ENCODE assay signal across 12 cellular contexts in the genomic region with DNA sequence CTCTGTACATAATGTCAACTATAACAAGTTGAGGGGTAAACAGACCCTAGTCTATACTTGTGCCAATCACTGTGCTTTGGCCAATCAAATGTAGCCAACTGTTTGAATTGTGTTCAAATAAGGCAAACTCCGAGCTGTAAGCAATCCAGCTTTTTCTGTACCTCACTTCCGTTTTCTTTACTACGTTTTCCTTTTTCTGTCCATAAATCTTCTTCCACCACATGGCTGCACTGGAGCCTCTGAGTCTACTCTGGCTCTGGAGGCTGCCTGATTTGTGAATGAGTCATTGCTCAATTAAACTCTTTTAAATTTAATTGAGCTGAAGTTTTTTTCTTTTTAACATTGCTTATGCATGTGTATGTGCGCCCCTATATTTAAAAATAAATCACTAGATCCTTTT. TPM values are rescaled to one million over a fixed set of nuclear protein-coding genes. Genes with fewer than 3 reads are reported as not detected.
DNase-seq lines count a peak whose midpoint lies in the region; ATAC-seq, FAIRE-seq and TF ChIP-seq lines count a peak whose summit lies in the region.
"Had no signal": no experiment of that assay in that cellular context is flagged by ENCODE, and none has a peak within 500 bp of the region (broad histone marks: within the 10 kb centered on the region; RNA-seq: fewer than 3 reads in every experiment).

No MANE protein-coding gene starts in this region.

- H3K9me3 ChIP-seq in liver (ENCODE audit: control insufficient read depth in 4 of 4, low read length in 3 of 4) (no peaks in the 10 kb centered on the region), HepG2 (ENCODE audit: low read length) (no peaks in the 10 kb centered on the region), right lobe of liver (no peaks in the 10 kb centered on the region), aorta (ENCODE audit: control insufficient read depth, low read length) (no peaks in the 10 kb centered on the region), endodermal cell (ENCODE audit: control insufficient read depth, low read length) (no peaks in the 10 kb centered on the region)

- POLR2A ChIA-PET in HepG2 (lab: Yijun Ruan, JAX): no interaction called here

- H3K27me3 Mint-ChIP-seq in endodermal cell (ENCODE audit: insufficient read depth) (no peaks in the 10 kb centered on the region), progenitor cell of endocrine pancreas (no peaks in the 10 kb centered on the region)

- H3K4me3 Mint-ChIP-seq in endodermal cell: no peak overlapping the region
- H3K4me3 Mint-ChIP-seq in progenitor cell of endocrine pancreas (ENCODE audit: low read depth): no peak overlapping the region
- H3K4me3 Mint-ChIP-seq: activated naive CD4-positive, alpha-beta T cell treated with anti-CD3 and anti-CD28 coated beads, Interleukin-2, amount 10 ng/mL, durations not matched to agents 7 days and 5 days had no signal

- TF ChIP-seq EP300 in HepG2 (IDR thresholded peaks at IDR 0.05; ENCODE audit: low read depth in 2 of 2, low read length in 2 of 2): no peak
- TF ChIP-seq EP300 in HepG2 (CRISPR knock-in tag; IDR thresholded peaks at IDR 0.05; ENCODE audit: borderline replicate concordance): no peak

- TF ChIP-seq CTCF in liver (IDR thresholded peaks at IDR 0.05; ENCODE audit: low read depth, low read length, missing input control) (no peak), HepG2 (CRISPR knock-in tag; IDR thresholded peaks at IDR 0.05) (no peak), right lobe of liver (IDR thresholded peaks at IDR 0.05) (no peak), endodermal cell (conservative IDR thresholded peaks at IDR 0.05) (no peak), progenitor cell of endocrine pancreas (IDR thresholded peaks at IDR 0.05; ENCODE audit: unreplicated experiment) (no peak)

- peak overlapping the region; percentile 33 to 64 for H3K27ac ChIP-seq in liver (ENCODE audit: low read depth in 1 of 2, low read length in 2 of 2)
- H3K27ac ChIP-seq in HepG2 (ENCODE audit: extremely low read length, insufficient read depth, low read length): no peak overlapping the region
- H3K27ac ChIP-seq in right lobe of liver: peak overlapping the region; percentile 13 to 76 (median 52)
- H3K27ac ChIP-seq in aorta (ENCODE audit: low read depth in 1 of 2, low read length in 2 of 2): no peak overlapping the region
- H3K27ac ChIP-seq in endodermal cell (ENCODE audit: low read depth, low read length): no peak overlapping the region

- H4K20me1 ChIP-seq in HepG2 (ENCODE audit: insufficient read depth, low read length): no peaks in the 10 kb centered on the region

- in situ Hi-C loops in HepG2 (cut with HindIII; ENCODE audit: extremely low pct_ligation_motif_present, low pct_unique_long_range_greater_than_20kb): no loop called here

- CTCF ChIA-PET in HepG2 (lab: Yijun Ruan, JAX; ENCODE audit: low intra/inter-chr PET ratio, low total read pairs): no interaction called here

- H3K9ac ChIP-seq in liver (ENCODE audit: low read depth in 1 of 2, low read length in 2 of 2) (no peak overlapping the region), HepG2 (ENCODE audit: insufficient read depth, low read depth, low read length) (no peak overlapping the region), endodermal cell (ENCODE audit: extremely low read depth, low read length, poor library complexity, severe bottlenecking) (no peak overlapping the region)

- ATAC-seq in HepG2 (no peak), right lobe of liver (peak; percentile 33 to 58 (median 46)), aorta (ENCODE audit: low FRiP score) (peak; percentile 39), HG02610 (IDR thresholded peaks at IDR 0.05; ENCODE audit: unreplicated experiment) (no peak)

- TF ChIP-seq RAD21 in liver (IDR thresholded peaks at IDR 0.05): no peak
- no peak for TF ChIP-seq RAD21 in HepG2 (CRISPR knock-in tag; IDR thresholded peaks at IDR 0.05)

- H3K4me3 ChIP-seq in liver (ENCODE audit: low read depth in 1 of 3, low read length in 3 of 3) (no peak overlapping the region), HepG2 (replicated peaks in 1 of 3; ENCODE audit: insufficient read depth in 1 of 3, low read depth in 2 of 3, low read length in 3 of 3) (no peak overlapping the region), right lobe of liver (no peak overlapping the region), aorta (ENCODE audit: low read length in 2 of 2) (no peak overlapping the region), endodermal cell (ENCODE audit: low read length) (no peak overlapping the region)

- H3K27ac Mint-ChIP-seq in endodermal cell (no peak overlapping the region), progenitor cell of endocrine pancreas (no peak overlapping the region)
- H3K27ac Mint-ChIP-seq: activated naive CD4-positive, alpha-beta T cell treated with anti-CD3 and anti-CD28 coated beads, Interleukin-2, amount 10 ng/mL, durations not matched to agents 7 days and 5 days had no signal

- H3K79me2 ChIP-seq in HepG2 (ENCODE audit: insufficient read depth, low read length): no peaks in the 10 kb centered on the region

- no peak for FAIRE-seq in HepG2 (lab: Jason Lieb, UNC)

- intact Hi-C loops in HepG2 (cut with micrococcal nuclease; ENCODE audit: unreplicated experiment) (no loop called here), right lobe of liver (cut with DNase I) (no loop called here), aorta (cut with DNase I) (no loop called here)

- H3K27me3 ChIP-seq in liver (ENCODE audit: control insufficient read depth in 4 of 4, insufficient read depth in 4 of 4, low read length in 3 of 4): no peaks in the 10 kb centered on the region
- peaks cover 2 to 4% of the 10 kb centered on the region in 2 experiments; a peak in 1 of 5 replicates for H3K27me3 ChIP-seq in HepG2 (ENCODE audit: control insufficient read depth in 1 of 2, insufficient read depth in 2 of 2, low read length in 2 of 2)
- no peaks in the 10 kb centered on the region for H3K27me3 ChIP-seq in right lobe of liver
- no peaks in the 10 kb centered on the region for H3K27me3 ChIP-seq in aorta (ENCODE audit: control insufficient read depth in 1 of 2, insufficient read depth in 2 of 2, low read length in 1 of 2)
- no peaks in the 10 kb centered on the region for H3K27me3 ChIP-seq in endodermal cell (ENCODE audit: control insufficient read depth, insufficient read depth, low read length, poor library complexity, severe bottlenecking)

- 73% methylated on average over 4 of the region's 4 CpGs for WGBS in liver
- 5% methylated on average over 4 of the region's 4 CpGs for WGBS in HepG2 (ENCODE audit: low lambda C conversion rate)
- WGBS in right lobe of liver (ENCODE audit: insufficient coverage, low coverage, low lambda C conversion rate, missing lambda C conversion rate): 27% methylated on average over 4 of the region's 4 CpGs
- WGBS in aorta, 2 donors: 10 to 15% methylated on average over 4 of the region's 4 CpGs
- WGBS in endodermal cell (ENCODE audit: insufficient coverage in 1 of 2, insufficient read length in 1 of 2), 2 experiments: 89 to 95% methylated on average over 2 to 4 of the region's 4 CpGs

- H3K4me1 ChIP-seq in liver (ENCODE audit: control insufficient read depth in 4 of 4, insufficient read depth in 4 of 4, low read length in 3 of 4) (no peaks in the 10 kb centered on the region), HepG2 (ENCODE audit: insufficient read depth, low read length) (no peaks in the 10 kb centered on the region), right lobe of liver (no peaks in the 10 kb centered on the region), aorta (ENCODE audit: control insufficient read depth in 1 of 2, insufficient read depth in 2 of 2, low read length in 2 of 2) (no peaks in the 10 kb centered on the region), endodermal cell (ENCODE audit: control insufficient read depth, insufficient read depth, low read length) (no peaks in the 10 kb centered on the region)

- no peak overlapping the region for H2AFZ ChIP-seq in HepG2 (ENCODE audit: low read length)

- H3K36me3 Mint-ChIP-seq in endodermal cell (ENCODE audit: low read depth): no peaks in the 10 kb centered on the region
- no peaks in the 10 kb centered on the region for H3K36me3 Mint-ChIP-seq in progenitor cell of endocrine pancreas (ENCODE audit: insufficient read depth)
- H3K36me3 Mint-ChIP-seq: activated naive CD4-positive, alpha-beta T cell treated with anti-CD3 and anti-CD28 coated beads, Interleukin-2, amount 10 ng/mL, durations not matched to agents 7 days and 5 days had no signal

- DNase-seq in HepG2 (ENCODE audit: low spot score): no peak
- peak; percentile 74 for DNase-seq in amniotic epithelial cell (ENCODE audit: low read depth)
- no peak for DNase-seq in right lobe of liver
- no peak for DNase-seq in aorta
- no peak for DNase-seq in endodermal cell
- no peak for DNase-seq in progenitor cell of endocrine pancreas (ENCODE audit: low spot score, unreplicated experiment)
- DNase-seq: activated naive CD4-positive, alpha-beta T cell treated with anti-CD3 and anti-CD28 coated beads, Interleukin-2, amount 10 ng/mL, durations not matched to agents 7 days and 5 days; erythroblast; stimulated activated CD4-positive, alpha-beta T cell treated with anti-CD3 and anti-CD28 coated beads, Interleukin-2, amount 100 ng/mL, for 48 hours had no signal

- no peak overlapping the region for H3K4me2 ChIP-seq in HepG2 (ENCODE audit: low read depth, low read length)

- no peaks in the 10 kb centered on the region for H3K36me3 ChIP-seq in liver (ENCODE audit: control insufficient read depth in 4 of 4, insufficient read depth in 3 of 4, low read depth in 1 of 4, low read length in 3 of 4)
- H3K36me3 ChIP-seq in HepG2 (replicated peaks in 1 of 2; ENCODE audit: control insufficient read depth in 1 of 2, insufficient read depth in 2 of 2, low read length in 2 of 2): no peaks in the 10 kb centered on the region
- no peaks in the 10 kb centered on the region for H3K36me3 ChIP-seq in right lobe of liver
- H3K36me3 ChIP-seq in aorta (ENCODE audit: control insufficient read depth in 1 of 2, insufficient read depth in 2 of 2, low read length in 1 of 2): no peaks in the 10 kb centered on the region
- no peaks in the 10 kb centered on the region for H3K36me3 ChIP-seq in endodermal cell (ENCODE audit: control insufficient read depth, insufficient read depth, low read length)

- H3K4me1 Mint-ChIP-seq in endodermal cell (peaks cover 3% of the 10 kb centered on the region), progenitor cell of endocrine pancreas (ENCODE audit: low read depth) (peaks cover 9% of the 10 kb centered on the region)

- no peaks in the 10 kb centered on the region for H3K9me3 Mint-ChIP-seq in endodermal cell
- no peaks in the 10 kb centered on the region for H3K9me3 Mint-ChIP-seq in progenitor cell of endocrine pancreas (ENCODE audit: low read depth)
- H3K9me3 Mint-ChIP-seq: activated naive CD4-positive, alpha-beta T cell treated with anti-CD3 and anti-CD28 coated beads, Interleukin-2, amount 10 ng/mL, durations not matched to agents 7 days and 5 days had no signal

- no TSS peak for BruUV-seq in HepG2 (replicated peaks; lab: Mats Ljungman, UMichigan)

- TF ChIP-seq POLR2A in HepG2 (IDR thresholded peaks at IDR 0.05; ENCODE audit: insufficient read depth in 1 of 2, low read depth in 2 of 2, low read length in 2 of 2) (no peak), right lobe of liver (IDR thresholded peaks at IDR 0.05) (no peak)

RNA-seq across cellular contexts. Expression of a gene that starts 29.7 kb away (rescaled TPM):
- total RNA-seq in liver (1 to 10 TPM in 1 of 2 donors, under 1 TPM in 1; 0.09 to 2.1 TPM), HepG2 (2016; rRNA removed; fragmentation: Illumina TruSeq; extraction: Trizol) (not detected in 2 replicates), right lobe of liver (1 to 10 TPM in 2 of 6 experiments, under 1 TPM in 4; 0.49 to 2.5 (median 0.71) TPM), aorta (10 to 100 TPM in 1 of 2 donors, 1 to 10 TPM in 1; 7.0 to 12.9 TPM), endodermal cell (not detected), progenitor cell of endocrine pancreas (not detected in 2 replicates)
- polyA plus RNA-seq in liver (1 to 10 TPM; 1.1 to 1.2 TPM), HepG2 (2011; rRNA removed) (not detected in 2 replicates), aorta (under 1 TPM in 1 of 2 donors, not detected in 1; 0.51 TPM)
- total RNA-seq in HepG2 (2016; cell fraction: cytosol; rRNA removed; fragmentation: Illumina TruSeq; extraction: Trizol; ENCODE audit: low read depth): not detected in 2 replicates
- not detected in 2 replicates for total RNA-seq in HepG2 (2016; cell fraction: insoluble cytoplasmic fraction; rRNA removed; fragmentation: Illumina TruSeq; extraction: Trizol)
- not detected in 2 replicates for total RNA-seq in HepG2 (2016; cell fraction: membrane; rRNA removed; fragmentation: Illumina TruSeq; extraction: Trizol)
- total RNA-seq in HepG2 (2016; cell fraction: nucleus; rRNA removed; fragmentation: Illumina TruSeq; extraction: Trizol): not detected in 2 replicates
- polyA plus RNA-seq in HepG2 (2011; cell fraction: cytosol; rRNA removed): not detected in 2 replicates
- polyA plus RNA-seq in HepG2 (2011; cell fraction: nucleus; rRNA removed): not detected in 2 replicates
- not detected in 2 replicates for polyA plus RNA-seq in HepG2 (2012)
- polyA plus RNA-seq in HepG2 (2016; cell fraction: cytosol; fragmentation: Illumina TruSeq; extraction: Trizol; ENCODE audit: low read depth): not detected in 2 replicates
- polyA plus RNA-seq in HepG2 (2016; cell fraction: insoluble cytoplasmic fraction; fragmentation: Illumina TruSeq; extraction: Trizol; ENCODE audit: low read depth): not detected in 2 replicates
- polyA plus RNA-seq in HepG2 (2016; cell fraction: membrane; fragmentation: Illumina TruSeq; extraction: Trizol; ENCODE audit: low read depth): not detected in 2 replicates
- not detected in 2 replicates for polyA plus RNA-seq in HepG2 (2016; cell fraction: nucleus; fragmentation: Illumina TruSeq; extraction: Trizol; ENCODE audit: insufficient read depth, low read depth)
- not detected in 2 replicates for polyA minus RNA-seq in HepG2 (2011; rRNA and poly(A)+ RNA removed; ENCODE audit: low replicate concordance)
- polyA minus RNA-seq in HepG2 (2011; cell fraction: cytosol; rRNA and poly(A)+ RNA removed): not detected in 2 replicates
- polyA minus RNA-seq in HepG2 (2011; cell fraction: nucleus; rRNA and poly(A)+ RNA removed): not detected in 2 replicates
- 0.18 TPM for polyA plus RNA-seq in endodermal cell (2013, experiment 1 of 2)
- 0.08 TPM for polyA plus RNA-seq in endodermal cell (2013, experiment 2 of 2)
- polyA plus RNA-seq: AG04450 had no signal

RNA-seq across cellular contexts. Expression of a gene that starts 38.6 kb away (rescaled TPM):
- under 1 TPM in 1 of 2 donors, not detected in 1; 0.14 TPM for total RNA-seq in liver
- polyA plus RNA-seq in liver: under 1 TPM in 1 of 2 donors, not detected in 1; 0.03 TPM
- total RNA-seq in HepG2 (2016; rRNA removed; fragmentation: Illumina TruSeq; extraction: Trizol): not detected in 2 replicates
- not detected in 2 replicates for total RNA-seq in HepG2 (2016; cell fraction: cytosol; rRNA removed; fragmentation: Illumina TruSeq; extraction: Trizol; ENCODE audit: low read depth)
- not detected in 2 replicates for total RNA-seq in HepG2 (2016; cell fraction: insoluble cytoplasmic fraction; rRNA removed; fragmentation: Illumina TruSeq; extraction: Trizol)
- total RNA-seq in HepG2 (2016; cell fraction: membrane; rRNA removed; fragmentation: Illumina TruSeq; extraction: Trizol): not detected in 2 replicates
- total RNA-seq in HepG2 (2016; cell fraction: nucleus; rRNA removed; fragmentation: Illumina TruSeq; extraction: Trizol): not detected in 2 replicates
- not detected in 2 replicates for polyA plus RNA-seq in HepG2 (2011; rRNA removed)
- not detected in 2 replicates for polyA plus RNA-seq in HepG2 (2011; cell fraction: cytosol; rRNA removed)
- polyA plus RNA-seq in HepG2 (2011; cell fraction: nucleus; rRNA removed): not detected in 2 replicates
- polyA plus RNA-seq in HepG2 (2012): not detected in 2 replicates
- not detected in 2 replicates for polyA plus RNA-seq in HepG2 (2016; cell fraction: cytosol; fragmentation: Illumina TruSeq; extraction: Trizol; ENCODE audit: low read depth)
- polyA plus RNA-seq in HepG2 (2016; cell fraction: insoluble cytoplasmic fraction; fragmentation: Illumina TruSeq; extraction: Trizol; ENCODE audit: low read depth): not detected in 2 replicates
- polyA plus RNA-seq in HepG2 (2016; cell fraction: membrane; fragmentation: Illumina TruSeq; extraction: Trizol; ENCODE audit: low read depth): not detected in 2 replicates
- polyA plus RNA-seq in HepG2 (2016; cell fraction: nucleus; fragmentation: Illumina TruSeq; extraction: Trizol; ENCODE audit: insufficient read depth, low read depth): not detected in 2 replicates
- polyA minus RNA-seq in HepG2 (2011; rRNA and poly(A)+ RNA removed; ENCODE audit: low replicate concordance): not detected in 2 replicates
- polyA minus RNA-seq in HepG2 (2011; cell fraction: cytosol; rRNA and poly(A)+ RNA removed): not detected in 2 replicates
- polyA minus RNA-seq in HepG2 (2011; cell fraction: nucleus; rRNA and poly(A)+ RNA removed): not detected in 2 replicates
- not detected for total RNA-seq in right lobe of liver
- total RNA-seq in aorta: under 1 TPM; 0.26 to 0.42 TPM
- not detected for polyA plus RNA-seq in aorta
- total RNA-seq in endodermal cell: not detected
- polyA plus RNA-seq in endodermal cell (2013, experiment 1 of 2): not detected
- not detected for polyA plus RNA-seq in endodermal cell (2013, experiment 2 of 2)
- not detected in 2 replicates for total RNA-seq in progenitor cell of endocrine pancreas
- polyA plus RNA-seq: AG04450 had no signal

RNA-seq across cellular contexts. Expression of a gene that starts 58.7 kb away (rescaled TPM):
- under 1 TPM; 0.17 to 0.23 TPM for total RNA-seq in liver
- polyA plus RNA-seq in liver: under 1 TPM; 0.16 to 0.24 TPM
- total RNA-seq in HepG2 (2016; rRNA removed; fragmentation: Illumina TruSeq; extraction: Trizol): not detected in 2 replicates
- not detected in 2 replicates for total RNA-seq in HepG2 (2016; cell fraction: cytosol; rRNA removed; fragmentation: Illumina TruSeq; extraction: Trizol; ENCODE audit: low read depth)
- total RNA-seq in HepG2 (2016; cell fraction: insoluble cytoplasmic fraction; rRNA removed; fragmentation: Illumina TruSeq; extraction: Trizol): not detected in 2 replicates
- total RNA-seq in HepG2 (2016; cell fraction: membrane; rRNA removed; fragmentation: Illumina TruSeq; extraction: Trizol): not detected in 2 replicates
- not detected in 2 replicates for total RNA-seq in HepG2 (2016; cell fraction: nucleus; rRNA removed; fragmentation: Illumina TruSeq; extraction: Trizol)
- polyA plus RNA-seq in HepG2 (2011; rRNA removed): not detected in 2 replicates
- polyA plus RNA-seq in HepG2 (2011; cell fraction: cytosol; rRNA removed): not detected in 2 replicates
- not detected in 2 replicates for polyA plus RNA-seq in HepG2 (2011; cell fraction: nucleus; rRNA removed)
- polyA plus RNA-seq in HepG2 (2012): not detected in 2 replicates
- not detected in 2 replicates for polyA plus RNA-seq in HepG2 (2016; cell fraction: cytosol; fragmentation: Illumina TruSeq; extraction: Trizol; ENCODE audit: low read depth)
- polyA plus RNA-seq in HepG2 (2016; cell fraction: insoluble cytoplasmic fraction; fragmentation: Illumina TruSeq; extraction: Trizol; ENCODE audit: low read depth): not detected in 2 replicates
- not detected in 2 replicates for polyA plus RNA-seq in HepG2 (2016; cell fraction: membrane; fragmentation: Illumina TruSeq; extraction: Trizol; ENCODE audit: low read depth)
- polyA plus RNA-seq in HepG2 (2016; cell fraction: nucleus; fragmentation: Illumina TruSeq; extraction: Trizol; ENCODE audit: insufficient read depth, low read depth): not detected in 2 replicates
- polyA minus RNA-seq in HepG2 (2011; rRNA and poly(A)+ RNA removed; ENCODE audit: low replicate concordance): not detected in 2 replicates
- polyA minus RNA-seq in HepG2 (2011; cell fraction: cytosol; rRNA and poly(A)+ RNA removed): not detected in 2 replicates
- not detected in 2 replicates for polyA minus RNA-seq in HepG2 (2011; cell fraction: nucleus; rRNA and poly(A)+ RNA removed)
- total RNA-seq in right lobe of liver: not detected
- under 1 TPM in 1 of 2 donors, not detected in 1; 0.78 TPM for total RNA-seq in aorta
- not detected for polyA plus RNA-seq in aorta
- not detected for total RNA-seq in endodermal cell
- polyA plus RNA-seq in endodermal cell (2013, experiment 1 of 2): not detected
- not detected for polyA plus RNA-seq in endodermal cell (2013, experiment 2 of 2)
- total RNA-seq in progenitor cell of endocrine pancreas: not detected in 2 replicates

Comparison
In these comparisons a context has a peak if more than half of its experiments do, and no peak if none do; other contexts are left out.
1. H3K27ac ChIP-seq: peak in liver (2 of 2) and right lobe of liver (3 of 3); none in HepG2 (single experiment), aorta (0 of 2) and endodermal cell (single experiment).
2. ATAC-seq: peak in right lobe of liver (4 of 4) and aorta (single experiment); none in HepG2 (single experiment) and HG02610 (single experiment).